Comparison of ENCODE assay signal across 16 cellular contexts in the genomic region with DNA sequence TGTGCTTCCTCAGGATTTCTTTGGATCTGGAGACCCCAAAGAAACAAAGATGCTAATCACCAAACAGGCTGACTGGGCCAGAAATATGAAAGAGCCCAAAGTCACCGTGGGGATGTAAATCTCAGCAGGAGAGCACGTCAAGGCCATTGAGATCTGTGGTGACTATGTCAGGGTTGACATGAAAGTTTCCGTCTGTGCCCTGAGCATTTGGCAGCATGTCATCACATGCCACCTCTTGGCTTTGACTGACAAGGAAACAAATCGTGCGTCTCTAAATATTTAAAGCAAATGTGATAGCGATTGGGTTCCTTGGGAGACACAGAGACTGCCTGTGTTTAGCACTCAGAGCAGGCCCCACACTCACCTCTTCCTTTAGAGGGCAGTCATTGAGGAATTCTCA. TPM values are rescaled to one million over a fixed set of nuclear protein-coding genes. Genes with fewer than 3 reads are reported as not detected.
DNase-seq lines count a peak whose midpoint lies in the region; ATAC-seq, FAIRE-seq and TF ChIP-seq lines count a peak whose summit lies in the region.
"Had no signal": no experiment of that assay in that cellular context is flagged by ENCODE, and none has a peak within 500 bp of the region (broad histone marks: within the 10 kb centered on the region; RNA-seq: fewer than 3 reads in every experiment).

No MANE protein-coding gene starts in this region.

- H3K4me3 ChIP-seq in A549 (no peak overlapping the region), lower lobe of right lung (no peak overlapping the region), upper lobe of right lung (no peak overlapping the region)
- H3K4me3 ChIP-seq: GM12878, GM23338 had no signal

- DNase-seq in A549 (ENCODE audit: low read depth in 1 of 2, low spot score in 1 of 2) = no peak
- DNase-seq in dermis blood vessel endothelial cell = peak; percentile 31
- no peak for DNase-seq in lower lobe of right lung
- no peak for DNase-seq in upper lobe of right lung
- DNase-seq in RWPE1 (ENCODE audit: low spot score) = no peak
- DNase-seq in cerebellar nuclear complex (lab: John Stamatoyannopoulos, UW) = no peak
- DNase-seq in stimulated activated CD4-positive, alpha-beta T cell treated with anti-CD3 and anti-CD28 coated beads, Interleukin-4, amount 100 ng/mL, for 4 hours = no peak
- DNase-seq: C1 segment of cervical spinal cord; Calu3; CD4-positive, alpha-beta T cell; DMS 273 treated with DMSO at 0.1 percent for 48 hours; H7 had no signal

- peak overlapping the region; percentile 86 to 95; a peak in 5 of 6 replicates for H3K27ac ChIP-seq in A549
- peak overlapping the region; percentile 6 for H3K27ac ChIP-seq in lower lobe of right lung
- peak overlapping the region; percentile 17 for H3K27ac ChIP-seq in upper lobe of right lung
- no peak overlapping the region for H3K27ac ChIP-seq in RWPE1

- ATAC-seq in A549 = no peak
- ATAC-seq in lower lobe of right lung = no peak
- no peak for ATAC-seq in upper lobe of right lung
- ATAC-seq: GM12878, GM23338 had no signal

- H3K4me1 ChIP-seq in A549 (peaks cover 82% of the 10 kb centered on the region), lower lobe of right lung (peaks cover 24% of the 10 kb centered on the region), upper lobe of right lung (peaks cover 16% of the 10 kb centered on the region)

- CTCF ChIA-PET in A549 (lab: Yijun Ruan, JAX) = no interaction called here
- CTCF ChIA-PET in RWPE1 (lab: Yijun Ruan, JAX) = no interaction called here

- WGBS in A549 (ENCODE audit: missing lambda C conversion rate) = 74% methylated on average over 6 of the region's 6 CpGs

- POLR2A ChIA-PET in A549 (lab: Yijun Ruan, JAX) = no interaction called here
- POLR2A ChIA-PET in RWPE1 (lab: Yijun Ruan, JAX; ENCODE audit: low non-redundant PET) = no interaction called here

- H3K27me3 ChIP-seq in lower lobe of right lung (ENCODE audit: low read depth) = no peaks in the 10 kb centered on the region
- no peaks in the 10 kb centered on the region for H3K27me3 ChIP-seq in upper lobe of right lung

- peaks cover 65% of the 10 kb centered on the region for H3K36me3 ChIP-seq in lower lobe of right lung
- peaks cover 45% of the 10 kb centered on the region for H3K36me3 ChIP-seq in upper lobe of right lung

- intact Hi-C loops in lower lobe of right lung (cut with DNase I) = no loop called here
- intact Hi-C loops in upper lobe of right lung (cut with DNase I) = no loop called here

- TF ChIP-seq EP300 in A549 (IDR thresholded peaks at IDR 0.05) = no peak

- peak overlapping the region; percentile 57; the same call in 2 of the 3 replicates for H3K4me2 ChIP-seq in A549
- H3K4me2 ChIP-seq: GM23338 had no signal

- no peak for TF ChIP-seq RAD21 in A549 (conservative IDR thresholded peaks at IDR 0.05 in 1 of 2, IDR thresholded peaks at IDR 0.05 in 1 of 2)

- no peaks in the 10 kb centered on the region for H3K9me3 ChIP-seq in A549
- no peaks in the 10 kb centered on the region for H3K9me3 ChIP-seq in lower lobe of right lung
- H3K9me3 ChIP-seq in upper lobe of right lung = no peaks in the 10 kb centered on the region

- no peak for TF ChIP-seq POLR2A in A549 (IDR thresholded peaks at IDR 0.05; ENCODE audit: low read length)

- no peak for FAIRE-seq in A549 (lab: Jason Lieb, UNC)
- FAIRE-seq: GM12878, GM18507 had no signal

- no peak for TF ChIP-seq CTCF in A549 (IDR thresholded peaks at IDR 0.05)
- no peak for TF ChIP-seq CTCF in lower lobe of right lung (IDR thresholded peaks at IDR 0.05)
- no peak for TF ChIP-seq CTCF in upper lobe of right lung (IDR thresholded peaks at IDR 0.05)
- no peak for TF ChIP-seq CTCF in RWPE1 (conservative IDR thresholded peaks at IDR 0.05; ENCODE audit: low read depth)

TF ChIP-seq in A549, 52 proteins besides CTCF, POLR2A, EP300 and RAD21:
- TF ChIP-seq HOXB5 (CRISPR knock-in tag; IDR thresholded peaks at IDR 0.05) (no peak), EHMT2 (IDR thresholded peaks at IDR 0.05; ENCODE audit: low read depth) (no peak), NPAS2 (CRISPR knock-in tag; IDR thresholded peaks at IDR 0.05; ENCODE audit: borderline replicate concordance) (no peak), FOXS1 (CRISPR knock-in tag; IDR thresholded peaks at IDR 0.05) (no peak), CBX8 (IDR thresholded peaks at IDR 0.05) (no peak), SREBF2 (IDR thresholded peaks at IDR 0.05) (no peak), RCOR1 (IDR thresholded peaks at IDR 0.05; ENCODE audit: low read depth, low read length) (no peak), GATA3 (IDR thresholded peaks at IDR 0.05; ENCODE audit: borderline replicate concordance) (no peak)
- TF ChIP-seq, protein P1, sequence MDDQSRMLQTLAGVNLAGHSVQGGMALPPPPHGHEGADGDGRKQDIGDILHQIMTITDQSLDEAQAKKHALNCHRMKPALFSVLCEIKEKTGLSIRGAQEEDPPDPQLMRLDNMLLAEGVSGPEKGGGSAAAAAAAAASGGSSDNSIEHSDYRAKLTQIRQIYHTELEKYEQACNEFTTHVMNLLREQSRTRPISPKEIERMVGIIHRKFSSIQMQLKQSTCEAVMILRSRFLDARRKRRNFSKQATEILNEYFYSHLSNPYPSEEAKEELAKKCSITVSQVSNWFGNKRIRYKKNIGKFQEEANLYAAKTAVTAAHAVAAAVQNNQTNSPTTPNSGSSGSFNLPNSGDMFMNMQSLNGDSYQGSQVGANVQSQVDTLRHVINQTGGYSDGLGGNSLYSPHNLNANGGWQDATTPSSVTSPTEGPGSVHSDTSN (IDR thresholded peaks at IDR 0.05) = no peak
TF ChIP-seq in A549: peak in this region for 0.

RNA-seq across cellular contexts. Expression of a gene that starts 35.2 kb away (rescaled TPM):
- polyA plus RNA-seq in A549 (2011; rRNA removed) (0.62 and 0.82 TPM in 2 replicates), A549 (2017; fragmentation: RNase III; extraction: RNeasy Plus Mini Kit Qiagen cat#74134 plus additional on column Dnase treatment) (0.81 to 1.4 TPM (median 1.1 TPM) in 3 replicates)
- 0.53 and 0.56 TPM in 2 replicates for polyA plus RNA-seq in A549 (2012; cell fraction: cytosol; rRNA removed)
- 2.4 and 2.8 TPM in 2 replicates for polyA plus RNA-seq in A549 (2012; cell fraction: nucleus; rRNA removed)
- polyA minus RNA-seq in A549 (2011; rRNA and poly(A)+ RNA removed) = 1.2 and 1.7 TPM in 2 replicates
- total RNA-seq in dermis blood vessel endothelial cell (not detected in 2 replicates), lower lobe of right lung (4.8 TPM), upper lobe of right lung (0.55 TPM)
- total RNA-seq: Daoy had no signal

RNA-seq across cellular contexts. Expression of a gene that starts 46.5 kb away (rescaled TPM):
- 38.2 and 49.7 TPM in 2 replicates for polyA plus RNA-seq in A549 (2011; rRNA removed)
- polyA plus RNA-seq in A549 (2012; cell fraction: cytosol; rRNA removed) = 12.4 and 13.5 TPM in 2 replicates
- polyA plus RNA-seq in A549 (2012; cell fraction: nucleus; rRNA removed) = 12.8 and 17.9 TPM in 2 replicates
- 26.4 to 32.7 TPM (median 31.4 TPM) in 3 replicates for polyA plus RNA-seq in A549 (2017; fragmentation: RNase III; extraction: RNeasy Plus Mini Kit Qiagen cat#74134 plus additional on column Dnase treatment)
- 8.2 and 9.5 TPM in 2 replicates for polyA minus RNA-seq in A549 (2011; rRNA and poly(A)+ RNA removed)
- 26.4 and 30.4 TPM in 2 replicates for total RNA-seq in dermis blood vessel endothelial cell
- total RNA-seq in lower lobe of right lung = 38.8 TPM
- total RNA-seq in upper lobe of right lung = 36.4 TPM

RNA-seq across cellular contexts. Expression of a gene that starts 46.8 kb away (rescaled TPM):
- polyA plus RNA-seq in A549 (2011; rRNA removed) (17.1 and 20.3 TPM in 2 replicates), A549 (2017; fragmentation: RNase III; extraction: RNeasy Plus Mini Kit Qiagen cat#74134 plus additional on column Dnase treatment) (15.0 to 16.8 TPM (median 15.1 TPM) in 3 replicates)
- 19.0 and 19.7 TPM in 2 replicates for polyA plus RNA-seq in A549 (2012; cell fraction: cytosol; rRNA removed)
- 78.1 and 111 TPM in 2 replicates for polyA plus RNA-seq in A549 (2012; cell fraction: nucleus; rRNA removed)
- polyA minus RNA-seq in A549 (2011; rRNA and poly(A)+ RNA removed) = 38.7 and 44.4 TPM in 2 replicates
- total RNA-seq in dermis blood vessel endothelial cell (28.4 and 43.5 TPM in 2 replicates), lower lobe of right lung (29.9 TPM), upper lobe of right lung (26.5 TPM)
